29 cellular contexts compared by ENCODE assay signal in the genomic region with DNA sequence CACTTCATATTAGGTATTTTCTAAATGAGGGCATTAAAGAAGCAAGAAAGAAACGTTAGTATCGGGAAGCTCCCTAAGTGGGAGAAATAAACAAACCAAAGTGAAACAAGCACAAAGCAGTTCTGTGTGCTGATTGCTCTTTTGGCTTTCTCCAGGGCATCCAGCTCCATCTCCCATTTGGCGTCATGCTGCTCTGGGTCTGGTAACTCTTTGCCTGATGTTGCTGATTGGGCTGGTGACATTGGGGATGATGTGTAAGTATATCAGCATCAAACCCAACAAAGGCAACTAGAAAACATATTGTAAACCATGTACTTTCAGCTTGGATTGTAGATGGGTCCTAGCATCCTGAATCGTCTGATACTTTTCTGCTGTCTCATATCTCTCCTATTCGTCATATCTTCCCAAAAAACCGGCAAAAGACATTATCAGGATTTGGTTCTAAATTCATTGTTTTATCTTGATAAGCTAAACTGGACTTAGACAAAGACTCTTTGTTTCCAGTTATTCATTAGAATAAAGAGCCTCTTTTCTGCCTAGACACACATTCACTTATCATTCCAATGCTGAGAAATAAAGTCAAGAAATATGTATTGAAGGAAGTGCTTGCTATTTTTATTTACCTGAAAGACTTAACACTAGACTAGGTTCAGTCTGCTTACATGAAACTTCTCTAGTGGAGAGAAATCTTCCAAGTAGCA. TPM values are rescaled to one million over a fixed set of nuclear protein-coding genes. Genes with fewer than 3 reads are reported as not detected.
"Had no signal": no experiment of that assay in that cellular context is flagged by ENCODE, and none has a peak within 500 bp of the region (broad histone marks: within the 10 kb centered on the region; RNA-seq: fewer than 3 reads in every experiment).

No MANE protein-coding gene starts in this region.

- H3K4me1 ChIP-seq: body of pancreas had no signal

- H3K36me3 ChIP-seq: esophagus squamous epithelium, gastroesophageal sphincter, heart left ventricle, thoracic aorta, WERI-Rb-1 had no signal

- H3K9me3 Mint-ChIP-seq: activated CD4-positive, alpha-beta T cell treated with anti-CD3 and anti-CD28 coated beads, Interleukin-2, amount 10 ng/mL, durations not matched to agents 7 days and 5 days; activated CD8-positive, alpha-beta T cell treated with anti-CD3 and anti-CD28 coated beads for 36 hours; activated naive CD8-positive, alpha-beta T cell treated with anti-CD3 and anti-CD28 coated beads, Interleukin-2, amount 50 U/mL, for 24 hours; nephron progenitor cell; stimulated activated effector memory CD8-positive, alpha-beta T cell treated with anti-CD3 and anti-CD28 coated beads, Interleukin-12 subunit alpha, Interleukin-12 subunit beta, amount 100 ng/mL, for 72 hours; stimulated activated naive CD8-positive, alpha-beta T cell treated with anti-CD3 and anti-CD28 coated beads, Interleukin-15, amount 100 ng/mL, for 72 hours; type B pancreatic cell had no signal

- H3K36me3 Mint-ChIP-seq: activated CD8-positive, alpha-beta memory T cell treated with anti-CD3 and anti-CD28 coated beads, Interleukin-2, amount 10 ng/mL, durations not matched to agents 7 days and 5 days; stimulated activated effector memory CD8-positive, alpha-beta T cell treated with anti-CD3 and anti-CD28 coated beads, Interleukin-12 subunit alpha, Interleukin-12 subunit beta, amount 100 ng/mL, for 72 hours; type B pancreatic cell had no signal

- H3K27ac ChIP-seq: body of pancreas, esophagus squamous epithelium, gastroesophageal sphincter, heart left ventricle, thoracic aorta, WERI-Rb-1 had no signal

- H3K27ac Mint-ChIP-seq: activated CD4-positive, alpha-beta T cell treated with anti-CD3 and anti-CD28 coated beads, Interleukin-2, amount 10 ng/mL, durations not matched to agents 7 days and 5 days; activated CD8-positive, alpha-beta memory T cell treated with anti-CD3 and anti-CD28 coated beads, Interleukin-2, amount 10 ng/mL, durations not matched to agents 7 days and 5 days; activated CD8-positive, alpha-beta T cell treated with anti-CD3 and anti-CD28 coated beads for 36 hours; activated naive CD8-positive, alpha-beta T cell treated with anti-CD3 and anti-CD28 coated beads, Interleukin-2, amount 50 U/mL, for 24 hours; nephron progenitor cell; stimulated activated effector memory CD8-positive, alpha-beta T cell treated with anti-CD3 and anti-CD28 coated beads, Interleukin-12 subunit alpha, Interleukin-12 subunit beta, amount 100 ng/mL, for 72 hours; stimulated activated naive CD8-positive, alpha-beta T cell treated with anti-CD3 and anti-CD28 coated beads, Interleukin-15, amount 100 ng/mL, for 72 hours; type B pancreatic cell had no signal

- H3K4me3 Mint-ChIP-seq: activated CD4-positive, alpha-beta T cell treated with anti-CD3 and anti-CD28 coated beads, Interleukin-2, amount 10 ng/mL, durations not matched to agents 7 days and 5 days; activated CD8-positive, alpha-beta memory T cell treated with anti-CD3 and anti-CD28 coated beads, Interleukin-2, amount 10 ng/mL, durations not matched to agents 7 days and 5 days; activated CD8-positive, alpha-beta T cell treated with anti-CD3 and anti-CD28 coated beads for 36 hours; activated naive CD8-positive, alpha-beta T cell treated with anti-CD3 and anti-CD28 coated beads, Interleukin-2, amount 50 U/mL, for 24 hours; nephron progenitor cell; stimulated activated effector memory CD8-positive, alpha-beta T cell treated with anti-CD3 and anti-CD28 coated beads, Interleukin-12 subunit alpha, Interleukin-12 subunit beta, amount 100 ng/mL, for 72 hours; stimulated activated naive CD8-positive, alpha-beta T cell treated with anti-CD3 and anti-CD28 coated beads, Interleukin-15, amount 100 ng/mL, for 72 hours; type B pancreatic cell had no signal

- H3K4me3 ChIP-seq: body of pancreas, esophagus squamous epithelium, gastroesophageal sphincter, heart left ventricle, mucosa of descending colon, thoracic aorta had no signal

- ATAC-seq: activated CD8-positive, alpha-beta memory T cell treated with anti-CD3 and anti-CD28 coated beads, Interleukin-2, amount 10 ng/mL, durations not matched to agents 7 days and 5 days; activated CD8-positive, alpha-beta T cell treated with anti-CD3 and anti-CD28 coated beads for 36 hours; activated naive CD8-positive, alpha-beta T cell treated with anti-CD3 and anti-CD28 coated beads, Interleukin-2, amount 50 U/mL, for 24 hours; body of pancreas; gastroesophageal sphincter; heart left ventricle; left cardiac atrium; mucosa of descending colon; sciatic nerve; stimulated activated effector memory CD8-positive, alpha-beta T cell treated with anti-CD3 and anti-CD28 coated beads, Interleukin-12 subunit alpha, Interleukin-12 subunit beta, amount 100 ng/mL, for 72 hours; stimulated activated naive CD8-positive, alpha-beta T cell treated with anti-CD3 and anti-CD28 coated beads, Interleukin-15, amount 100 ng/mL, for 72 hours had no signal

- H3K27me3 ChIP-seq: body of pancreas had no signal

- H3K4me1 Mint-ChIP-seq: activated CD8-positive, alpha-beta memory T cell treated with anti-CD3 and anti-CD28 coated beads, Interleukin-2, amount 10 ng/mL, durations not matched to agents 7 days and 5 days; activated naive CD8-positive, alpha-beta T cell treated with anti-CD3 and anti-CD28 coated beads, Interleukin-2, amount 50 U/mL, for 24 hours; nephron progenitor cell had no signal

- DNase-seq: activated CD4-positive, alpha-beta T cell treated with anti-CD3 and anti-CD28 coated beads, Interleukin-2, amount 10 ng/mL, durations not matched to agents 7 days and 5 days; activated CD4-positive, CD25-positive, alpha-beta regulatory T cell treated with anti-CD3 and anti-CD28 coated beads, Interleukin-2, amount 50 U/mL, for 72 hours; activated CD8-positive, alpha-beta memory T cell treated with anti-CD3 and anti-CD28 coated beads, Interleukin-2, amount 10 ng/mL, durations not matched to agents 7 days and 5 days; activated CD8-positive, alpha-beta T cell treated with anti-CD3 and anti-CD28 coated beads for 36 hours; activated gamma-delta T cell; activated naive CD4-positive, alpha-beta T cell treated with anti-CD3 and anti-CD28 coated beads, Interleukin-2, amount 50 U/mL, for 16 hours; activated naive CD8-positive, alpha-beta T cell treated with anti-CD3 and anti-CD28 coated beads, Interleukin-2, amount 50 U/mL, for 24 hours; activated T-cell treated with anti-CD3 and anti-CD28 coated beads for 4 hours; body of pancreas; esophagus squamous epithelium; heart left ventricle; left cardiac atrium; mesenchymal stem cell; mucosa of descending colon; nephron progenitor cell; posterior cingulate gyrus; small intestine; stimulated activated CD4-positive, alpha-beta T cell treated with anti-CD3 and anti-CD28 coated beads, Interleukin-2, amount 100 ng/mL, for 24 hours; stimulated activated naive CD8-positive, alpha-beta T cell treated with anti-CD3 and anti-CD28 coated beads, Interleukin-15, amount 100 ng/mL, for 72 hours; WERI-Rb-1 had no signal

RNA-seq across cellular contexts. Expression of gene CLEC12B, which starts 2.4 kb away (rescaled TPM):
- total RNA-seq: activated CD8-positive, alpha-beta memory T cell treated with anti-CD3 and anti-CD28 coated beads, Interleukin-2, amount 10 ng/mL, durations not matched to agents 7 days and 5 days; activated CD8-positive, alpha-beta T cell treated with anti-CD3 and anti-CD28 coated beads for 36 hours; body of pancreas; cardiac septum; esophagus squamous epithelium; gastroesophageal sphincter; mucosa of descending colon; renal cortical epithelial cell; sciatic nerve; thoracic aorta had no signal
- polyA plus RNA-seq: heart left ventricle had no signal

RNA-seq across cellular contexts. Expression of gene CLEC1B, which starts 13.9 kb away (rescaled TPM):
- total RNA-seq: activated CD4-positive, alpha-beta T cell treated with anti-CD3 and anti-CD28 coated beads, Interleukin-2, amount 10 ng/mL, durations not matched to agents 7 days and 5 days; activated CD8-positive, alpha-beta memory T cell treated with anti-CD3 and anti-CD28 coated beads, Interleukin-2, amount 10 ng/mL, durations not matched to agents 7 days and 5 days; activated CD8-positive, alpha-beta T cell treated with anti-CD3 and anti-CD28 coated beads for 36 hours; body of pancreas; cardiac septum; esophagus squamous epithelium; gastroesophageal sphincter; heart left ventricle; left cardiac atrium; lower leg skin; mucosa of descending colon; renal cortical epithelial cell; sciatic nerve; T-helper 2 cell treated with Interferon-gamma antibody and Interleukin-4, amounts not matched to agents 100 ng/mL and 5 ng/mL, for 36 hours; thoracic aorta had no signal
- polyA plus RNA-seq: heart left ventricle, small intestine had no signal

RNA-seq across cellular contexts. Expression of gene CLEC9A, which starts 17.7 kb away (rescaled TPM):
- total RNA-seq: activated CD4-positive, alpha-beta T cell treated with anti-CD3 and anti-CD28 coated beads, Interleukin-2, amount 10 ng/mL, durations not matched to agents 7 days and 5 days; activated CD8-positive, alpha-beta memory T cell treated with anti-CD3 and anti-CD28 coated beads, Interleukin-2, amount 10 ng/mL, durations not matched to agents 7 days and 5 days; activated CD8-positive, alpha-beta T cell treated with anti-CD3 and anti-CD28 coated beads for 36 hours; cardiac septum; esophagus squamous epithelium; gastroesophageal sphincter; left cardiac atrium; lower leg skin; renal cortical epithelial cell; T-helper 2 cell treated with Interferon-gamma antibody and Interleukin-4, amounts not matched to agents 100 ng/mL and 5 ng/mL, for 36 hours; thoracic aorta had no signal

RNA-seq across cellular contexts. Expression of gene CLEC12A, which starts 41.6 kb away (rescaled TPM):
- total RNA-seq: renal cortical epithelial cell had no signal
